ENCODE assay signal across 7 cellular contexts in the genomic region with DNA sequence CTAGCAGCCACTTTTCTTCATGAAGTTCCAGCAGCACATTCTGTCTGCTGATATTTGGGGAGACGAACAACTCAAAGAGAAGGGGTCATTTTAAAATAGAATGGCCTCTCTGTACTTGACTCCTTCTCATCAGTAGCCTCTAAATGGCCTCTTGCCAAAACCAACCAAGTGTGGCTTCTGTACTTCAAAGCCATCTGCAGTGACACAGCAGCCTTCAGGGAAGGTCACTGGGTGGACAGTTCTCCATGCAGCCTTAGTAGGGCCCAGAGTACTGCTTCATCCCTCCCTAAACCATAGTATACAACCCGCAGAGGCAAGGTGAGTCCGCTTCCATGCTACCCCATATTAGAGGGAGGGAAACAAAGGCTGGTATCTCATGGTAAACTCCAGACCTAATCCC.
DNase-seq lines count a peak whose midpoint lies in the region; ATAC-seq lines count a peak whose summit lies in the region.
"Not testable (repeated sequence)": the region's sequence is repeated elsewhere in the genome, so short reads cannot be mapped to it uniquely, and the experiment has no call there.

No MANE protein-coding gene starts in this region.

- ATAC-seq in Right ventricle myocardium superior (ENCODE audit: poor library complexity) (peak; percentile 38), left ventricle myocardium superior (peak; percentile 24), right cardiac atrium (peak; percentile 68 to 72)

- WGBS in right cardiac atrium = 41% methylated on average over 1 of the region's 3 CpGs

- not testable (repeated sequence) for H3K27me3 ChIP-seq in right cardiac atrium (ENCODE audit: control insufficient read depth, insufficient read depth)

- not testable (repeated sequence) for H3K27ac ChIP-seq in right cardiac atrium (ENCODE audit: low read length)

- H3K9me3 ChIP-seq in right cardiac atrium (ENCODE audit: control insufficient read depth, low read length) = not testable (repeated sequence)

- not testable (repeated sequence) for H3K4me1 ChIP-seq in right cardiac atrium (ENCODE audit: control insufficient read depth, insufficient read depth, low read length)

- intact Hi-C loops in Right ventricle myocardium superior (cut with DNase I); left ventricle myocardium superior (cut with micrococcal nuclease); right cardiac atrium (cut with DNase I): not testable (repeated sequence)

- not testable (repeated sequence) for H3K4me3 ChIP-seq in right cardiac atrium (ENCODE audit: low read length)

- peak; percentile 4 for DNase-seq in DMS53 (lab: John Stamatoyannopoulos, UW)
- DNase-seq in RPMI7951 (ENCODE audit: low read depth) = peak; percentile 15
- peak; percentile 39 for DNase-seq in SK-MEL-5 (ENCODE audit: low read depth, low spot score)
- DNase-seq in Right ventricle myocardium superior, left ventricle myocardium superior, right cardiac atrium: not testable (repeated sequence)
- DNase-seq in pons (ENCODE audit: low spot score) = peak; percentile 2

- in situ Hi-C loops in SK-MEL-5 (cut with HindIII; ENCODE audit: low pct_unique_long_range_greater_than_20kb, low sequenced_read_pairs) = not testable (repeated sequence)
